In the genomic region with DNA sequence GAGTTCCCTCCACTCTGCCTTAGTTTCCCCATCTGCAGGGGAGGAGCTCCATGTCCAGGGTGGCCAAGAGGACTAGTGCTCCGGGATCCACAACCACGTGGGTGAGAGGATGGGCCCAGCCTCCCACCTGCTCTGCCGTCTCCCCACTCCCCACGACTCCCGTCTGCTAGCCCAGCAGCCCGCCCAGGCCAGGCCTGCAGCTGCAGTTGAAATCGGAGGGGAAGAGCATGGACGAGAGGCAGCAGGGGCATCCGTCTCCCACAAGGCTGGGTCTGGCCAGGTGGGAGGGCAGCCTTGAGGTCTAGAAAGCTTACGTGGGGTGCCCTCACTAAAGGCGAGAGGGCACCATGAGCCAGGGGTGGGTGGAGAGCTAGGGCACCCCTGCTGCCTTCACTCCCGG, we compare ENCODE assay signal across 22 cellular contexts.
"Had no signal": no experiment of that assay in that cellular context is flagged by ENCODE, and none has a peak within 500 bp of the region (broad histone marks: within the 10 kb centered on the region; RNA-seq: fewer than 3 reads in every experiment).

No MANE protein-coding gene starts in this region.

- H3K36me3 ChIP-seq: heart right ventricle, left ventricle myocardium inferior, ovary, right atrium auricular region had no signal

- H3K36me3 Mint-ChIP-seq: naive thymus-derived CD4-positive, alpha-beta T cell; type B pancreatic cell had no signal

- FAIRE-seq: endometrium, frontal cortex, small intestine, urothelium cell line had no signal

- H3K27me3 ChIP-seq: dorsolateral prefrontal cortex, heart right ventricle, ovary, right atrium auricular region had no signal

- H3K27me3 Mint-ChIP-seq: naive thymus-derived CD4-positive, alpha-beta T cell; type B pancreatic cell had no signal

- H3K4me3 ChIP-seq: dorsolateral prefrontal cortex, heart right ventricle, left ventricle myocardium inferior, lung, ovary, right atrium auricular region had no signal

- DNase-seq: cortex of kidney; dorsolateral prefrontal cortex; effector CD8-positive, alpha-beta T cell; heart right ventricle; hypothalamus; islet precursor cell; left ventricle myocardium inferior; mesendoderm; naive thymus-derived CD4-positive, alpha-beta T cell; nucleus accumbens; ovary; small intestine; stimulated activated CD4-positive, alpha-beta T cell treated with anti-CD3 and anti-CD28 coated beads, Interleukin-12 subunit alpha, Interleukin-12 subunit beta, amount 100 ng/mL, for 4 hours; stimulated activated naive CD4-positive, alpha-beta T cell treated with Interleukin-2 at 50 U/mL for 16 hours had no signal

- ATAC-seq: esophagus mucosa; heart right ventricle; naive thymus-derived CD4-positive, alpha-beta T cell had no signal

- H3K4me1 ChIP-seq: left ventricle myocardium inferior had no signal

- H3K9me3 ChIP-seq: heart right ventricle, left ventricle myocardium inferior, ovary, right atrium auricular region had no signal

- H3K27ac ChIP-seq: heart right ventricle, left ventricle myocardium inferior, ovary, right atrium auricular region had no signal

- H3K27ac Mint-ChIP-seq: type B pancreatic cell had no signal

- H3K4me3 Mint-ChIP-seq: type B pancreatic cell had no signal

- H3K9me3 Mint-ChIP-seq: naive thymus-derived CD4-positive, alpha-beta T cell; neural crest cell; type B pancreatic cell had no signal
